In genomic region chr7:44748042-44748947, GRCh38 we compare ENCODE assay signal across 8 cellular contexts. TPM values are rescaled to one million over a fixed set of nuclear protein-coding genes. Genes with fewer than 3 reads are reported as not detected.
DNase-seq lines count a peak whose midpoint lies in the region; ATAC-seq and TF ChIP-seq lines count a peak whose summit lies in the region.

A gene with protein sequence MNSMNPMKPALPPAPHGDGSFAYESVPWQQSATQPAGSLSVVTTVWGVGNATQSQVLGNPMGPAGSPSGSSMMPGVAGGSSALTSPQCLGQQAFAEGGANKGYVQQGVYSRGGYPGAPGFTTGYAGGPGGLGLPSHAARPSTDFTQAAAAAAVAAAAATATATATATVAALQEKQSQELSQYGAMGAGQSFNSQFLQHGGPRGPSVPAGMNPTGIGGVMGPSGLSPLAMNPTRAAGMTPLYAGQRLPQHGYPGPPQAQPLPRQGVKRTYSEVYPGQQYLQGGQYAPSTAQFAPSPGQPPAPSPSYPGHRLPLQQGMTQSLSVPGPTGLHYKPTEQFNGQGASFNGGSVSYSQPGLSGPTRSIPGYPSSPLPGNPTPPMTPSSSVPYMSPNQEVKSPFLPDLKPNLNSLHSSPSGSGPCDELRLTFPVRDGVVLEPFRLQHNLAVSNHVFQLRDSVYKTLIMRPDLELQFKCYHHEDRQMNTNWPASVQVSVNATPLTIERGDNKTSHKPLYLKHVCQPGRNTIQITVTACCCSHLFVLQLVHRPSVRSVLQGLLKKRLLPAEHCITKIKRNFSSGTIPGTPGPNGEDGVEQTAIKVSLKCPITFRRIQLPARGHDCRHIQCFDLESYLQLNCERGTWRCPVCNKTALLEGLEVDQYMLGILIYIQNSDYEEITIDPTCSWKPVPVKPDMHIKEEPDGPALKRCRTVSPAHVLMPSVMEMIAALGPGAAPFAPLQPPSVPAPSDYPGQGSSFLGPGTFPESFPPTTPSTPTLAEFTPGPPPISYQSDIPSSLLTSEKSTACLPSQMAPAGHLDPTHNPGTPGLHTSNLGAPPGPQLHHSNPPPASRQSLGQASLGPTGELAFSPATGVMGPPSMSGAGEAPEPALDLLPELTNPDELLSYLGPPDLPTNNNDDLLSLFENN (plus strand): TSS chr7:44748847. CDS start chr7:44756250, 7,403 bp downstream.

- 2 to 24% methylated on average over 4 to 91 of the region's 92 CpGs for WGBS in endodermal cell (ENCODE audit: insufficient coverage in 1 of 2, insufficient read length in 1 of 2), 2 experiments

- H3K27ac ChIP-seq in HUES6 (ENCODE audit: low read depth, low read length) (peak within 1 kb of the TSS; percentile 68; the same call in 1 of the 2 replicates), endodermal cell (ENCODE audit: low read depth, low read length) (peak within 1 kb of the TSS; percentile 63)

- peaks cover 13% of the 10 kb centered on the region; the same call in 1 of the 2 replicates for H3K36me3 ChIP-seq in HUES6 (ENCODE audit: control insufficient read depth, insufficient read depth, low read length)
- peaks cover 10% of the 10 kb centered on the region for H3K36me3 ChIP-seq in NT2/D1 (ENCODE audit: insufficient read depth, insufficient read length, low read length)
- H3K36me3 ChIP-seq in endodermal cell (ENCODE audit: control insufficient read depth, insufficient read depth, low read length): no peaks in the 10 kb centered on the region

- peaks cover 24% of the 10 kb centered on the region for H3K4me1 ChIP-seq in HUES6 (ENCODE audit: control insufficient read depth, insufficient read depth, low read length)
- peaks cover 7% of the 10 kb centered on the region for H3K4me1 ChIP-seq in NT2/D1 (ENCODE audit: insufficient read depth, insufficient read length)
- no peaks in the 10 kb centered on the region for H3K4me1 ChIP-seq in endodermal cell (ENCODE audit: control insufficient read depth, insufficient read depth, low read length)

- H3K4me3 ChIP-seq in HUES6 (ENCODE audit: low read depth, low read length): peak within 1 kb of the TSS; percentile 98
- H3K4me3 ChIP-seq in NT2/D1 (ENCODE audit: insufficient read length, low read depth): peak within 1 kb of the TSS; percentile 84
- H3K4me3 ChIP-seq in endodermal cell (ENCODE audit: low read length): peak within 1 kb of the TSS; percentile 84

- no peaks in the 10 kb centered on the region for H3K27me3 Mint-ChIP-seq in endodermal cell (ENCODE audit: insufficient read depth)

- peak; percentile 73 for ATAC-seq in GM21381 (IDR thresholded peaks at IDR 0.05; ENCODE audit: unreplicated experiment)

- TF ChIP-seq CTCF in endodermal cell (conservative IDR thresholded peaks at IDR 0.05): no peak

- H3K4me1 Mint-ChIP-seq in endodermal cell: peaks cover 14% of the 10 kb centered on the region

- H3K27ac Mint-ChIP-seq in endodermal cell: peak within 1 kb of the TSS; percentile 0

- no peaks in the 10 kb centered on the region for H3K9me3 Mint-ChIP-seq in endodermal cell

- H3K9me3 ChIP-seq in HUES6 (ENCODE audit: control insufficient read depth, insufficient read depth, low read depth, low read length) (no peaks in the 10 kb centered on the region), NT2/D1 (ENCODE audit: insufficient read depth, low read length) (no peaks in the 10 kb centered on the region), endodermal cell (ENCODE audit: control insufficient read depth, low read length) (no peaks in the 10 kb centered on the region)

- DNase-seq in COR-L47 (lab: John Stamatoyannopoulos, UW) (peak; percentile 88), NT2/D1 (ENCODE audit: low read depth, low spot score) (peak; percentile 82), endodermal cell (peak; percentile 98), mesenteric fat pad (ENCODE audit: low spot score) (peak; percentile 99)
- peak; percentile 76 for DNase-seq in activated CD8-positive, alpha-beta memory T cell treated with anti-CD3 and anti-CD28 coated beads, Interleukin-2, amount 50 U/mL, for 24 hours (ENCODE audit: extremely low read depth)
- peak; percentile 82 for DNase-seq in stimulated activated CD8-positive, alpha-beta memory T cell treated with anti-CD3 and anti-CD28 coated beads, Interleukin-15, amount 100 ng/mL, for 1 hour (ENCODE audit: low read depth)

- H3K4me3 Mint-ChIP-seq in endodermal cell: peak within 1 kb of the TSS; percentile 80

- H3K27me3 ChIP-seq in HUES6 (ENCODE audit: control insufficient read depth, insufficient read depth, low read length): no peaks in the 10 kb centered on the region
- peaks cover 5% of the 10 kb centered on the region for H3K27me3 ChIP-seq in NT2/D1 (ENCODE audit: insufficient read depth, insufficient read length)
- no peaks in the 10 kb centered on the region for H3K27me3 ChIP-seq in endodermal cell (ENCODE audit: control insufficient read depth, insufficient read depth, low read length, poor library complexity, severe bottlenecking)

- H3K9ac ChIP-seq in HUES6 (ENCODE audit: low read length) (peak within 1 kb of the TSS; percentile 81), NT2/D1 (ENCODE audit: insufficient read length, low read depth) (peak within 1 kb of the TSS; percentile 82), endodermal cell (ENCODE audit: extremely low read depth, low read length, poor library complexity, severe bottlenecking) (peak within 1 kb of the TSS; percentile 39)

- H3K36me3 Mint-ChIP-seq in endodermal cell (ENCODE audit: low read depth): peaks cover 8% of the 10 kb centered on the region

RNA-seq across cellular contexts. Expression of the gene that starts here (rescaled TPM):
- total RNA-seq in endodermal cell (10 to 100 TPM; 85.6 to 98.2 TPM), mesenteric fat pad (47.8 TPM)
- polyA plus RNA-seq in endodermal cell (2013, experiment 1 of 2): 92.0 TPM
- 76.1 TPM for polyA plus RNA-seq in endodermal cell (2013, experiment 2 of 2)

Comparison
In these comparisons a context has a peak if more than half of its experiments do, and no peak if none do; other contexts are left out.
1. Peak in every context shown above with its lines: DNase-seq, ATAC-seq, H3K4me3 ChIP-seq and H3K27ac ChIP-seq.